22 cellular contexts compared by ENCODE assay signal in genomic region chr13:109671919-109672318, GRCh38.
"Had no signal": no experiment of that assay in that cellular context is flagged by ENCODE, and none has a peak within 500 bp of the region (broad histone marks: within the 10 kb centered on the region; RNA-seq: fewer than 3 reads in every experiment).

No MANE protein-coding gene starts in this region.

- H3K27me3 ChIP-seq: foreskin keratinocyte, right lobe of liver, transverse colon had no signal

- H3K9me3 ChIP-seq: left ventricle myocardium inferior, lower lobe of right lung, psoas muscle, right lobe of liver, spleen, thoracic aorta, transverse colon had no signal

- DNase-seq: effector CD8-positive, alpha-beta T cell; foreskin keratinocyte; kidney; left cardiac atrium; left ventricle myocardium inferior; lower lobe of right lung; midbrain; psoas muscle; retina; right lobe of liver; spleen; stimulated activated CD4-positive, alpha-beta T cell treated with anti-CD3 and anti-CD28 coated beads, Interleukin-15, amount 100 ng/mL, for 24 hours; stimulated activated CD4-positive, alpha-beta T cell treated with anti-CD3 and anti-CD28 coated beads, Interleukin-1b, Interleukin-23, amount 100 ng/mL, for 48 hours; stimulated activated CD4-positive, alpha-beta T cell treated with anti-CD3 and anti-CD28 coated beads, Interleukin-4, amount 100 ng/mL, for 4 hours; stimulated activated naive B cell treated with anti-CD40 and anti-IgM and Interleukin-4, amounts not matched to agents 10 μg/mL and 1 μg/mL and 100 μg/mL, for 72 hours; stimulated activated naive CD8-positive, alpha-beta T cell treated with anti-CD3 and anti-CD28 coated beads, Interleukin-15, amount 100 ng/mL, for 72 hours; substantia nigra; transverse colon had no signal

- H3K27ac ChIP-seq: coronary artery, foreskin keratinocyte, left ventricle myocardium inferior, lower lobe of right lung, psoas muscle, right lobe of liver, spleen, thoracic aorta, transverse colon had no signal

- H3K4me1 ChIP-seq: lower lobe of right lung, psoas muscle had no signal

- H3K4me3 ChIP-seq: coronary artery, left ventricle myocardium inferior, lower lobe of right lung, psoas muscle, right lobe of liver, spleen, thoracic aorta, transverse colon had no signal

- ATAC-seq: esophagus mucosa; foreskin keratinocyte; lower lobe of right lung; natural killer cell treated with Interleukin-12 subunit alpha and Interleukin-12 subunit beta and Interleukin-15 and Interleukin-18, amount 100 ng/mL, for 72 hours; psoas muscle; right lobe of liver; stimulated activated naive B cell treated with anti-CD40 and anti-IgM and Interleukin-4, amounts not matched to agents 10 μg/mL and 1 μg/mL and 100 μg/mL, for 72 hours; stimulated activated naive CD8-positive, alpha-beta T cell treated with anti-CD3 and anti-CD28 coated beads, Interleukin-15, amount 100 ng/mL, for 72 hours had no signal

- H3K36me3 ChIP-seq: left ventricle myocardium inferior, lower lobe of right lung, right lobe of liver, spleen, thoracic aorta, transverse colon had no signal
